ENCODE assay signal across 8 cellular contexts in the genomic region with DNA sequence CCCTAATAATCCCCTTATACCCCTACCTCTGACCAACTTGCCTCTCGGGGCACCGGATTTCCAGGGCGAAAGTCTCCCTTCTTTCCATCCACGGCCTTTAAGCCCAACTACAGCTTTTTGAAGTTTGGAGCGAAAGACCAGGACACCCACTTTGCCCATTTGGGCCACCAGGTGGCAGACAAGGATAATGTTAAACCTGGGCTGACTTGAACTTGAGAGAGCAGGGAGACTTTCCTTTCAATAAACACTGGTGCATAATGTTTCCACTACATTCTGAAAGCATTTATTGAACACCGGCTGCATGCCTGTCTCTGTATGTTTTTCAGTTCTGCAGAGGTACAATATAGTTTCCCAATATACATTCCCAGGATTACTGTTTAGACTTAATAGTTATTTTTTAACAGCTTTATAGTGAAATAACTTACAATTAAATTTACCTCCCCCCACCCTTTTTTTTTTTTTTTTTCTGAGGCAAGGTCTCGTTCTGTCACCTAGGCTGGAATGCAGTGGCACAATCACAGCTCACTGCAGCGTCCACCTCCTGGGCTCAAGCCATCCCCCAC. TPM values are rescaled to one million over a fixed set of nuclear protein-coding genes. Genes with fewer than 3 reads are reported as not detected.
DNase-seq lines count a peak whose midpoint lies in the region; ATAC-seq and TF ChIP-seq lines count a peak whose summit lies in the region.

No MANE protein-coding gene starts in this region.

- 20% methylated on average over 8 of the region's 8 CpGs for WGBS in right cardiac atrium

- no peaks in the 10 kb centered on the region for H3K9me3 ChIP-seq in right cardiac atrium (ENCODE audit: control insufficient read depth, low read length)

- no peak overlapping the region for H3K4me3 ChIP-seq in right cardiac atrium (ENCODE audit: low read length)

- no peak overlapping the region for H3K4me3 Mint-ChIP-seq in T-helper 2 cell treated with Interferon-gamma antibody and Interleukin-4, amounts not matched to agents 5 μg/mL and 100 μg/mL, for 36 hours

- H3K36me3 Mint-ChIP-seq in T-helper 2 cell treated with Interferon-gamma antibody and Interleukin-4, amounts not matched to agents 5 μg/mL and 100 μg/mL, for 36 hours (ENCODE audit: low read depth) = no peaks in the 10 kb centered on the region

- no peaks in the 10 kb centered on the region for H3K27me3 ChIP-seq in right cardiac atrium (ENCODE audit: control insufficient read depth, insufficient read depth)

- intact Hi-C loops in right cardiac atrium (cut with DNase I) = no loop called here
- intact Hi-C loops in sciatic nerve (cut with DNase I) = no loop called here

- peaks cover 31% of the 10 kb centered on the region for H3K27me3 Mint-ChIP-seq in T-helper 2 cell treated with Interferon-gamma antibody and Interleukin-4, amounts not matched to agents 5 μg/mL and 100 μg/mL, for 36 hours (ENCODE audit: low read depth)

- H3K9me3 Mint-ChIP-seq in T-helper 2 cell treated with Interferon-gamma antibody and Interleukin-4, amounts not matched to agents 5 μg/mL and 100 μg/mL, for 36 hours = peaks cover 9% of the 10 kb centered on the region

- in situ Hi-C loops in GM13977 (cut with MboI; ENCODE audit: low pct_unique_long_range_greater_than_20kb, low sequenced_read_pairs, unreplicated experiment) = no loop called here

- H3K4me1 Mint-ChIP-seq in T-helper 2 cell treated with Interferon-gamma antibody and Interleukin-4, amounts not matched to agents 5 μg/mL and 100 μg/mL, for 36 hours (ENCODE audit: low read depth) = peaks cover 20% of the 10 kb centered on the region

- no peak overlapping the region for H3K27ac ChIP-seq in right cardiac atrium (ENCODE audit: low read length)

- ATAC-seq in right cardiac atrium = peak; percentile 72 to 79
- peak; percentile 78 for ATAC-seq in sciatic nerve

- DNase-seq in A172 (ENCODE audit: low spot score) (peak; percentile 77), GM13977 (ENCODE audit: low spot score) (peak; percentile 79), NCI-H146 treated with DMSO at 0.1 percent for 48 hours (lab: John Stamatoyannopoulos, UW; ENCODE audit: unreplicated experiment) (peak; percentile 26), amygdala (lab: John Stamatoyannopoulos, UW) (peak in 42 of 56 donors; percentile 6 to 84 (median 44)), right cardiac atrium (peak; percentile 59 to 86 (median 85)), sciatic nerve (ENCODE audit: low spot score) (peak; percentile 84), GOT3 (lab: John Stamatoyannopoulos, UW) (no peak)
- peak; percentile 67 for DNase-seq in T-helper 2 cell treated with Interferon-gamma antibody and Interleukin-4, amounts not matched to agents 5 μg/mL and 100 μg/mL, for 36 hours (ENCODE audit: low spot score)

- no peak overlapping the region for H3K27ac Mint-ChIP-seq in T-helper 2 cell treated with Interferon-gamma antibody and Interleukin-4, amounts not matched to agents 5 μg/mL and 100 μg/mL, for 36 hours

- TF ChIP-seq CTCF in GM13977 (IDR thresholded peaks at IDR 0.05; ENCODE audit: extremely low read depth, insufficient read depth, missing control alignments) = peak; percentile 86

- no peaks in the 10 kb centered on the region for H3K4me1 ChIP-seq in right cardiac atrium (ENCODE audit: control insufficient read depth, insufficient read depth, low read length)

RNA-seq across cellular contexts. Expression of gene CES3, which starts 6.9 kb away (rescaled TPM):
- total RNA-seq in A172 (2014; rRNA removed; shearing (Covaris generic)) = 0.05 and 0.17 TPM in 2 replicates
- total RNA-seq in right cardiac atrium = 1 to 10 TPM in 2 of 4 donors, under 1 TPM in 2; 0.88 to 1.3 (median 0.98) TPM
- polyA plus RNA-seq in right cardiac atrium = 0.48 TPM
- 0.71 TPM for total RNA-seq in sciatic nerve

RNA-seq across cellular contexts. Expression of gene CES2, which starts 18.9 kb away (rescaled TPM):
- 19.7 TPM in 2 replicates for total RNA-seq in A172 (2014; rRNA removed; shearing (Covaris generic))
- 10 to 100 TPM; 32.4 to 47.6 (median 37.1) TPM for total RNA-seq in right cardiac atrium
- 46.1 TPM for polyA plus RNA-seq in right cardiac atrium
- 27.8 TPM for total RNA-seq in sciatic nerve

RNA-seq across cellular contexts. Expression of gene CIAO2B, which starts 20.0 kb away (rescaled TPM):
- 150 and 174 TPM in 2 replicates for total RNA-seq in A172 (2014; rRNA removed; shearing (Covaris generic))
- total RNA-seq in right cardiac atrium (100 to 1,000 TPM in 2 of 4 donors, 10 to 100 TPM in 2; 82.8 to 104 (median 100) TPM), sciatic nerve (69.7 TPM)
- 239 TPM for polyA plus RNA-seq in right cardiac atrium

RNA-seq across cellular contexts. Expression of gene RRAD, which starts 28.8 kb away (rescaled TPM):
- 1.0 and 2.8 TPM in 2 replicates for total RNA-seq in A172 (2014; rRNA removed; shearing (Covaris generic))
- 100 to 1,000 TPM; 135 to 299 (median 142) TPM for total RNA-seq in right cardiac atrium
- 375 TPM for polyA plus RNA-seq in right cardiac atrium
- 6.2 TPM for total RNA-seq in sciatic nerve

RNA-seq across cellular contexts. Expression of gene CES4A, which starts 34.2 kb away (rescaled TPM):
- not detected in 2 replicates for total RNA-seq in A172 (2014; rRNA removed; shearing (Covaris generic))
- 10 to 100 TPM; 11.1 to 21.5 (median 12.1) TPM for total RNA-seq in right cardiac atrium
- 10.3 TPM for polyA plus RNA-seq in right cardiac atrium
- total RNA-seq in sciatic nerve = 13.2 TPM
